Comparison of ENCODE assay signal across 1 cellular context in genomic region chr5:179404321-179405053, GRCh38.
TF ChIP-seq lines count a peak whose summit lies in the region.

No MANE protein-coding gene starts in this region.

TF ChIP-seq in SK-N-SH treated with all-trans-retinoic acid at 6 μM for 48 hours, 23 proteins besides CTCF, POLR2A, EP300 and RAD21 (continued from another document):
- no peak for TF ChIP-seq PATZ1 (CRISPR knock-in tag; IDR thresholded peaks at IDR 0.05; ENCODE audit: borderline replicate concordance)
- no peak for TF ChIP-seq TOX (CRISPR knock-in tag; IDR thresholded peaks at IDR 0.05; ENCODE audit: borderline replicate concordance)
- TF ChIP-seq ARNTL (CRISPR knock-in tag; IDR thresholded peaks at IDR 0.05; ENCODE audit: borderline replicate concordance, low read depth): no peak
- TF ChIP-seq ISL1 (CRISPR knock-in tag; IDR thresholded peaks at IDR 0.05): no peak
- no peak for TF ChIP-seq CSDC2 (CRISPR knock-in tag; IDR thresholded peaks at IDR 0.05)
- TF ChIP-seq ZC3H10 (CRISPR knock-in tag; IDR thresholded peaks at IDR 0.05): no peak
- TF ChIP-seq ZFP30 (CRISPR knock-in tag; IDR thresholded peaks at IDR 0.05): no peak
- TF ChIP-seq TSHZ2 (CRISPR knock-in tag; IDR thresholded peaks at IDR 0.05): no peak
- no peak for TF ChIP-seq ZNF565 (CRISPR knock-in tag; conservative IDR thresholded peaks at IDR 0.05; ENCODE audit: low read depth)
- no peak for TF ChIP-seq ZNF8 (CRISPR knock-in tag; IDR thresholded peaks at IDR 0.05)
- no peak for TF ChIP-seq RARB (CRISPR knock-in tag; IDR thresholded peaks at IDR 0.05)
